Comparison of ENCODE assay signal across 31 cellular contexts in genomic region chr11:91011503-91011902, GRCh38.
"Had no signal": no experiment of that assay in that cellular context is flagged by ENCODE, and none has a peak within 500 bp of the region (broad histone marks: within the 10 kb centered on the region; RNA-seq: fewer than 3 reads in every experiment).

No MANE protein-coding gene starts in this region.

- H3K36me3 ChIP-seq: adrenal gland, colonic mucosa, esophagus squamous epithelium had no signal

- H3K27ac ChIP-seq: adrenal gland, body of pancreas, colonic mucosa, epithelial cell of prostate, esophagus squamous epithelium, VCaP had no signal

- H3K27me3 ChIP-seq: adrenal gland, body of pancreas, colonic mucosa, esophagus squamous epithelium had no signal

- H3K27me3 Mint-ChIP-seq: activated B cell treated with CpG ODN at 0.5 μM for 24 hours; activated CD8-positive, alpha-beta memory T cell treated with anti-CD3 and anti-CD28 coated beads, Interleukin-2, amount 10 ng/mL, durations not matched to agents 7 days and 5 days; activated naive CD4-positive, alpha-beta T cell treated with anti-CD3 and anti-CD28 coated beads, Interleukin-2, amount 50 U/mL, for 24 hours; activated naive CD8-positive, alpha-beta T cell treated with anti-CD3 and anti-CD28 coated beads for 36 hours; activated naive CD8-positive, alpha-beta T cell treated with anti-CD3 and anti-CD28 coated beads, Interleukin-2, amount 50 U/mL, for 24 hours had no signal

- DNase-seq: activated B cell treated with CpG ODN at 0.5 μM for 24 hours; activated CD4-positive, alpha-beta T cell treated with anti-CD3 and anti-CD28 coated beads for 48 hours; activated CD4-positive, alpha-beta T cell treated with anti-CD3 and anti-CD28 coated beads, Interleukin-2, amount 50 U/mL, for 1 hour; activated CD4-positive, alpha-beta T cell treated with anti-CD3 and anti-CD28 coated beads, Interleukin-2, amount 50 U/mL, for 48 hours; activated CD8-positive, alpha-beta memory T cell treated with anti-CD3 and anti-CD28 coated beads, Interleukin-2, amount 10 ng/mL, durations not matched to agents 7 days and 5 days; activated CD8-positive, alpha-beta memory T cell treated with anti-CD3 and anti-CD28 coated beads, Interleukin-2, amount 50 U/mL, for 4 hours; activated CD8-positive, alpha-beta T cell treated with anti-CD3 and anti-CD28 coated beads, Interleukin-2, amount 10 ng/mL, durations not matched to agents 7 days and 5 days; activated effector memory CD4-positive, alpha-beta T cell treated with anti-CD3 and anti-CD28 coated beads, Interleukin-2, amount 50 U/mL, for 16 hours; activated naive CD4-positive, alpha-beta T cell treated with anti-CD3 and anti-CD28 coated beads for 36 hours; activated naive CD8-positive, alpha-beta T cell treated with anti-CD3 and anti-CD28 coated beads for 36 hours; activated naive CD8-positive, alpha-beta T cell treated with anti-CD3 and anti-CD28 coated beads, Interleukin-2, amount 50 U/mL, for 24 hours; activated T-cell treated with anti-CD3 and anti-CD28 coated beads, Interleukin-2, amount 50 U/mL, for 1 hour; activated T-cell treated with anti-CD3 and anti-CD28 coated beads, Interleukin-2, amount 50 U/mL, for 48 hours; adrenal gland; amygdala; aorta; body of pancreas; caudate nucleus; colonic mucosa; effector CD8-positive, alpha-beta T cell; esophagus squamous epithelium; foreskin melanocyte; head of caudate nucleus; T-helper 2 cell had no signal

- H3K4me1 Mint-ChIP-seq: activated B cell treated with CpG ODN at 0.5 μM for 24 hours; activated CD8-positive, alpha-beta memory T cell treated with anti-CD3 and anti-CD28 coated beads, Interleukin-2, amount 10 ng/mL, durations not matched to agents 7 days and 5 days; activated naive CD4-positive, alpha-beta T cell treated with anti-CD3 and anti-CD28 coated beads, Interleukin-2, amount 50 U/mL, for 24 hours; activated naive CD8-positive, alpha-beta T cell treated with anti-CD3 and anti-CD28 coated beads for 36 hours; activated naive CD8-positive, alpha-beta T cell treated with anti-CD3 and anti-CD28 coated beads, Interleukin-2, amount 50 U/mL, for 24 hours had no signal

- H3K9me3 ChIP-seq: adrenal gland, body of pancreas, colonic mucosa had no signal

- H3K4me1 ChIP-seq: adrenal gland, body of pancreas, colonic mucosa, esophagus squamous epithelium had no signal

- H3K4me3 Mint-ChIP-seq: activated B cell treated with CpG ODN at 0.5 μM for 24 hours; activated CD8-positive, alpha-beta memory T cell treated with anti-CD3 and anti-CD28 coated beads, Interleukin-2, amount 10 ng/mL, durations not matched to agents 7 days and 5 days; activated CD8-positive, alpha-beta T cell treated with anti-CD3 and anti-CD28 coated beads, Interleukin-2, amount 10 ng/mL, durations not matched to agents 7 days and 5 days; activated naive CD4-positive, alpha-beta T cell treated with anti-CD3 and anti-CD28 coated beads for 36 hours; activated naive CD4-positive, alpha-beta T cell treated with anti-CD3 and anti-CD28 coated beads, Interleukin-2, amount 50 U/mL, for 24 hours; activated naive CD8-positive, alpha-beta T cell treated with anti-CD3 and anti-CD28 coated beads for 36 hours; activated naive CD8-positive, alpha-beta T cell treated with anti-CD3 and anti-CD28 coated beads, Interleukin-2, amount 50 U/mL, for 24 hours; activated T-helper 1 cell treated with anti-CD3 and anti-CD28 coated beads, Interleukin-12 subunit alpha, Interleukin-12 subunit beta, Interleukin-2, Interleukin-4 antibody, amounts not matched to agents 30 ng/mL and 10 ng/mL and 1 ng/mL, durations not matched to agents 14 hours and 24 hours and 36 hours had no signal

- H3K27ac Mint-ChIP-seq: activated B cell treated with CpG ODN at 0.5 μM for 24 hours; activated CD8-positive, alpha-beta memory T cell treated with anti-CD3 and anti-CD28 coated beads, Interleukin-2, amount 10 ng/mL, durations not matched to agents 7 days and 5 days; activated CD8-positive, alpha-beta T cell treated with anti-CD3 and anti-CD28 coated beads, Interleukin-2, amount 10 ng/mL, durations not matched to agents 7 days and 5 days; activated naive CD4-positive, alpha-beta T cell treated with anti-CD3 and anti-CD28 coated beads for 36 hours; activated naive CD4-positive, alpha-beta T cell treated with anti-CD3 and anti-CD28 coated beads, Interleukin-2, amount 50 U/mL, for 24 hours; activated naive CD8-positive, alpha-beta T cell treated with anti-CD3 and anti-CD28 coated beads for 36 hours; activated naive CD8-positive, alpha-beta T cell treated with anti-CD3 and anti-CD28 coated beads, Interleukin-2, amount 50 U/mL, for 24 hours; activated T-helper 1 cell treated with anti-CD3 and anti-CD28 coated beads, Interleukin-12 subunit alpha, Interleukin-12 subunit beta, Interleukin-2, Interleukin-4 antibody, amounts not matched to agents 30 ng/mL and 10 ng/mL and 1 ng/mL, durations not matched to agents 14 hours and 24 hours and 36 hours; activated T-helper 2 cell treated with anti-CD3 and anti-CD28 coated beads, Interferon-gamma antibody, Interleukin-2, Interleukin-4, amounts not matched to agents 10 μg/mL and 5 μg/mL and 100 μg/mL, durations not matched to agents 14 hours and 24 hours and 36 hours had no signal

- FAIRE-seq: endometrium, endothelial cell of umbilical vein had no signal

- H3K4me3 ChIP-seq: adrenal gland, body of pancreas, colonic mucosa, esophagus squamous epithelium had no signal

- H3K36me3 Mint-ChIP-seq: activated naive CD4-positive, alpha-beta T cell treated with anti-CD3 and anti-CD28 coated beads, Interleukin-2, amount 50 U/mL, for 24 hours; activated naive CD8-positive, alpha-beta T cell treated with anti-CD3 and anti-CD28 coated beads for 36 hours had no signal
